In genomic region chr2:192687000-192687399, GRCh38 we compare ENCODE assay signal across 21 cellular contexts.
"Had no signal": no experiment of that assay in that cellular context is flagged by ENCODE, and none has a peak within 500 bp of the region (broad histone marks: within the 10 kb centered on the region; RNA-seq: fewer than 3 reads in every experiment).

No MANE protein-coding gene starts in this region.

- ATAC-seq: activated T-cell treated with anti-CD3 and anti-CD28 coated beads, Interleukin-2, amount 50 U/mL, for 72 hours; body of pancreas; left cardiac atrium; left ventricle myocardium superior; right cardiac atrium had no signal

- H3K4me3 ChIP-seq: adrenal gland, body of pancreas, cardiac muscle cell, colonic mucosa, transverse colon had no signal

- H3K36me3 ChIP-seq: adrenal gland, cardiac muscle cell, colonic mucosa, transverse colon had no signal

- H3K27me3 ChIP-seq: adrenal gland, body of pancreas, cardiac muscle cell, colonic mucosa, transverse colon had no signal

- H3K27ac ChIP-seq: adrenal gland, body of pancreas, colonic mucosa, epithelial cell of prostate, transverse colon had no signal

- H3K4me1 ChIP-seq: adrenal gland, body of pancreas, colonic mucosa, transverse colon had no signal

- DNase-seq: activated B cell treated with CpG ODN at 0.5 μM for 24 hours; activated naive CD4-positive, alpha-beta T cell; activated T-cell treated with anti-CD3 and anti-CD28 coated beads for 4 hours; activated T-cell treated with anti-CD3 and anti-CD28 coated beads, Interleukin-2, amount 50 U/mL, for 72 hours; adrenal gland; aorta; body of pancreas; cerebellar nuclear complex; colonic mucosa; effector CD8-positive, alpha-beta T cell; glutamatergic neuron; left cardiac atrium; left ventricle myocardium superior; posterior cingulate gyrus; right cardiac atrium; stimulated activated CD4-positive, alpha-beta T cell treated with anti-CD3 and anti-CD28 coated beads, Interleukin-2, amount 100 ng/mL, for 48 hours; stimulated activated naive CD4-positive, alpha-beta T cell treated with Interleukin-2 at 50 U/mL for 16 hours; T1000; transverse colon had no signal
